Comparison of ENCODE assay signal across 21 cellular contexts in the genomic region with DNA sequence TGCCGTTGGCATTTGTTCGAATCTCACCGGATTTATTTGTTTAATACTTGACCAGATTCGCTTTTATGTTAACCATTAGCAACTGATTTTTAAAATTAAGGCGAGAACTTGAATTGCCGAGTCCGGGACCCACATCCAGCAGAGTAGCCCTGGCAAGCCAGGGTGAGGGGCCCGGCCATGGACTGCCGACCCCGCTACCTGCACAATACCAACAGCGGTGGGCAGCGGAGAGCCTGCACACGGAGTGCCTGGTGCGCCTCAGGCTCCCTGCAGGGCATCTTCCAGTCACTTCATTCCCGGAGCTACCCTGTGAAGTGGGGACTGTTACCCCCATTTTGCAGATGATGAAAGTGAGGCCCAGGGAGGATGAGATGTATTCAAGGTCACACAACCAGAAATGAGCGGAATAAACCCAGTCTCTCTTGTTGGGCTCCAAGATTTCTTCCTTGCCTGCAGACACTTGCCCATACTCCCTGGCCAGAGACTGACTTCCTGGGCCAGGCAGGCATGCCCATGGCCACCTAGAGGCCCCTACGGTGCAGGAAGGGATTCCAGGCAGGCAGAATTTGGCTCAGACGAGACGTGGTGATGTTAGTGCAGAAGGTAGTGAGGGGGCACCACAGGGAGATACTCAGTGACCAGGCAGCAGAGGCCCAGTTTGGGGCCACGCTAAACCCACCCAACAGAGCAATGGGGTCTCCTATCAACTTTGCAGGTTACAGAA. TPM values are rescaled to one million over a fixed set of nuclear protein-coding genes. Genes with fewer than 3 reads are reported as not detected.
DNase-seq lines count a peak whose midpoint lies in the region; TF ChIP-seq lines count a peak whose summit lies in the region.
"Had no signal": no experiment of that assay in that cellular context is flagged by ENCODE, and none has a peak within 500 bp of the region (broad histone marks: within the 10 kb centered on the region; RNA-seq: fewer than 3 reads in every experiment).

No MANE protein-coding gene starts in this region.

- no peak overlapping the region for H3K9ac ChIP-seq in HUES6 (ENCODE audit: low read length)
- no peak overlapping the region for H3K9ac ChIP-seq in Karpas-422 (ENCODE audit: low read length)
- H3K9ac ChIP-seq: BLaER1 treated with 17β-estradiol and CSF1 and Interleukin-3, amounts not matched to agents 10 nM and 100 nM had no signal

- DNase-seq in activated CD4-positive, alpha-beta memory T cell treated with anti-CD3 and anti-CD28 coated beads, Interleukin-2, amount 10 ng/mL, durations not matched to agents 7 days and 5 days, result peak; percentile 7
- no peak for DNase-seq in activated CD4-positive, alpha-beta memory T cell treated with anti-CD3 and anti-CD28 coated beads for 36 hours
- DNase-seq in fibroblast of mammary gland (ENCODE audit: low read depth) (no peak), osteoblast (ENCODE audit: insufficient read length, low spot score, missing footprints) (peak; percentile 79), Karpas-422 (no peak), NCI-H1436 (lab: John Stamatoyannopoulos, UW) (no peak)
- DNase-seq in activated effector memory CD4-positive, alpha-beta T cell treated with anti-CD3 and anti-CD28 coated beads, Interleukin-2, amount 50 U/mL, for 16 hours, result no peak
- DNase-seq: central memory CD4-positive, alpha-beta T cell; DMS 273 treated with DMSO at 0.1 percent for 48 hours; HCEC 1CT; islet precursor cell; KG1; SIG-M5 had no signal

- H3K79me2 ChIP-seq in osteoblast (ENCODE audit: insufficient read depth, low read length), result no peaks in the 10 kb centered on the region
- no peaks in the 10 kb centered on the region for H3K79me2 ChIP-seq in Karpas-422 (ENCODE audit: low read length)

- H3K27me3 Mint-ChIP-seq in activated CD4-positive, alpha-beta memory T cell treated with anti-CD3 and anti-CD28 coated beads, Interleukin-2, amount 10 ng/mL, durations not matched to agents 7 days and 5 days, result peaks cover 43% of the 10 kb centered on the region
- peaks cover 18% of the 10 kb centered on the region for H3K27me3 Mint-ChIP-seq in activated CD4-positive, alpha-beta memory T cell treated with anti-CD3 and anti-CD28 coated beads for 36 hours

- H3K4me3 ChIP-seq in HUES6 (ENCODE audit: low read depth, low read length) (peak overlapping the region; percentile 49; the same call in 1 of the 2 replicates), fibroblast of mammary gland (ENCODE audit: control insufficient read depth, low read depth, low read length) (peak overlapping the region; percentile 34), osteoblast (ENCODE audit: insufficient read depth, low read length) (no peak overlapping the region), Karpas-422 (ENCODE audit: low read length) (no peak overlapping the region)
- H3K4me3 ChIP-seq: A549, adrenal gland had no signal

- CTCF ChIA-PET in activated CD4-positive, alpha-beta memory T cell treated with anti-CD3 and anti-CD28 coated beads, Interleukin-2, amount 10 ng/mL, durations not matched to agents 7 days and 5 days (lab: Charles Lee), result no interaction called here
- CTCF ChIA-PET in activated CD4-positive, alpha-beta memory T cell treated with anti-CD3 and anti-CD28 coated beads for 36 hours (lab: Charles Lee), result no interaction called here

- H3K36me3 ChIP-seq in HUES6 (ENCODE audit: control insufficient read depth, insufficient read depth, low read length) (no peaks in the 10 kb centered on the region), osteoblast (ENCODE audit: insufficient read depth, low read length) (no peaks in the 10 kb centered on the region), Karpas-422 (ENCODE audit: insufficient read depth, low read length) (no peaks in the 10 kb centered on the region)
- H3K36me3 ChIP-seq: adrenal gland; BLaER1 treated with 17β-estradiol and CSF1 and Interleukin-3, amounts not matched to agents 10 nM and 100 nM; tibial nerve had no signal

- H2AFZ ChIP-seq in osteoblast (ENCODE audit: low read length), result no peak overlapping the region
- no peak overlapping the region for H2AFZ ChIP-seq in Karpas-422 (ENCODE audit: low read length)

- H3K27me3 ChIP-seq in HUES6 (ENCODE audit: control insufficient read depth, insufficient read depth, low read length) (peaks cover 69% of the 10 kb centered on the region), osteoblast (ENCODE audit: insufficient read depth, low read length) (no peaks in the 10 kb centered on the region), Karpas-422 (ENCODE audit: low read length) (no peaks in the 10 kb centered on the region)
- H3K27me3 ChIP-seq: adrenal gland had no signal

- POLR2A ChIA-PET in activated CD4-positive, alpha-beta memory T cell treated with anti-CD3 and anti-CD28 coated beads, Interleukin-2, amount 10 ng/mL, durations not matched to agents 7 days and 5 days (lab: Charles Lee), result no interaction called here
- POLR2A ChIA-PET in activated CD4-positive, alpha-beta memory T cell treated with anti-CD3 and anti-CD28 coated beads for 36 hours (lab: Charles Lee), result no interaction called here

- H4K20me1 ChIP-seq in osteoblast (ENCODE audit: insufficient read depth, low read length) (no peaks in the 10 kb centered on the region), Karpas-422 (ENCODE audit: insufficient read depth, low read depth, low read length) (no peaks in the 10 kb centered on the region)

- intact Hi-C loops in activated CD4-positive, alpha-beta memory T cell treated with anti-CD3 and anti-CD28 coated beads for 36 hours (cut with micrococcal nuclease), result no loop called here

- H3K4me1 Mint-ChIP-seq in activated CD4-positive, alpha-beta memory T cell treated with anti-CD3 and anti-CD28 coated beads, Interleukin-2, amount 10 ng/mL, durations not matched to agents 7 days and 5 days, result peaks cover 7% of the 10 kb centered on the region
- peaks cover 6% of the 10 kb centered on the region for H3K4me1 Mint-ChIP-seq in activated CD4-positive, alpha-beta memory T cell treated with anti-CD3 and anti-CD28 coated beads for 36 hours (ENCODE audit: low read depth)

- H3K9me3 ChIP-seq in HUES6 (ENCODE audit: control insufficient read depth, insufficient read depth, low read depth, low read length) (no peaks in the 10 kb centered on the region), osteoblast (ENCODE audit: low read depth, low read length) (no peaks in the 10 kb centered on the region), Karpas-422 (ENCODE audit: low read length) (no peaks in the 10 kb centered on the region)
- H3K9me3 ChIP-seq: A549; adrenal gland; BLaER1 treated with 17β-estradiol and CSF1 and Interleukin-3, amounts not matched to agents 10 nM and 100 nM; tibial nerve had no signal

- H3K27ac ChIP-seq in HUES6 (ENCODE audit: low read depth, low read length) (no peak overlapping the region), osteoblast (ENCODE audit: low read depth, low read length) (peak overlapping the region; percentile 32), Karpas-422 (ENCODE audit: low read length) (no peak overlapping the region)
- H3K27ac ChIP-seq: A549; BLaER1 treated with 17β-estradiol and CSF1 and Interleukin-3, amounts not matched to agents 10 nM and 100 nM; tibial nerve; VCaP had no signal

- no peak overlapping the region for H3K4me3 Mint-ChIP-seq in activated CD4-positive, alpha-beta memory T cell treated with anti-CD3 and anti-CD28 coated beads, Interleukin-2, amount 10 ng/mL, durations not matched to agents 7 days and 5 days
- no peak overlapping the region for H3K4me3 Mint-ChIP-seq in activated CD4-positive, alpha-beta memory T cell treated with anti-CD3 and anti-CD28 coated beads for 36 hours
- H3K4me3 Mint-ChIP-seq: T-helper 1 cell treated with Interleukin-12 subunit alpha and Interleukin-12 subunit beta and Interleukin-4 antibody, amounts not matched to agents 30 μg/mL and 1 μg/mL, for 36 hours had no signal

- H3K36me3 Mint-ChIP-seq in activated CD4-positive, alpha-beta memory T cell treated with anti-CD3 and anti-CD28 coated beads, Interleukin-2, amount 10 ng/mL, durations not matched to agents 7 days and 5 days (ENCODE audit: low read depth), result peaks cover 5% of the 10 kb centered on the region
- H3K36me3 Mint-ChIP-seq in activated CD4-positive, alpha-beta memory T cell treated with anti-CD3 and anti-CD28 coated beads for 36 hours, result no peaks in the 10 kb centered on the region

- H3K9me2 ChIP-seq in Karpas-422 (replicated peaks; ENCODE audit: insufficient read depth, low read length), result no peaks in the 10 kb centered on the region

- no peaks in the 10 kb centered on the region for H3K9me3 Mint-ChIP-seq in activated CD4-positive, alpha-beta memory T cell treated with anti-CD3 and anti-CD28 coated beads, Interleukin-2, amount 10 ng/mL, durations not matched to agents 7 days and 5 days
- no peaks in the 10 kb centered on the region for H3K9me3 Mint-ChIP-seq in activated CD4-positive, alpha-beta memory T cell treated with anti-CD3 and anti-CD28 coated beads for 36 hours
- H3K9me3 Mint-ChIP-seq: activated T-helper 1 cell treated with anti-CD3 and anti-CD28 coated beads, Interleukin-12 subunit alpha, Interleukin-12 subunit beta, Interleukin-2, Interleukin-4 antibody, amounts not matched to agents 30 ng/mL and 10 ng/mL and 1 ng/mL, durations not matched to agents 14 hours and 24 hours and 36 hours; T-helper 1 cell treated with Interleukin-12 subunit alpha and Interleukin-12 subunit beta and Interleukin-4 antibody, amounts not matched to agents 30 μg/mL and 1 μg/mL, for 36 hours had no signal

- peaks cover 5% of the 10 kb centered on the region; the same call in 1 of the 2 replicates for H3K4me1 ChIP-seq in HUES6 (ENCODE audit: control insufficient read depth, insufficient read depth, low read length)
- H3K4me1 ChIP-seq in osteoblast (ENCODE audit: insufficient read depth, low read length), result peaks cover 5% of the 10 kb centered on the region
- no peaks in the 10 kb centered on the region for H3K4me1 ChIP-seq in Karpas-422 (ENCODE audit: low read length)
- H3K4me1 ChIP-seq: adrenal gland had no signal

- H3K4me2 ChIP-seq in osteoblast (ENCODE audit: insufficient read depth, low read length), result peak overlapping the region; percentile 47
- H3K4me2 ChIP-seq in Karpas-422 (ENCODE audit: low read depth, low read length, poor library complexity, severe bottlenecking), result no peak overlapping the region

- H3K27ac Mint-ChIP-seq in activated CD4-positive, alpha-beta memory T cell treated with anti-CD3 and anti-CD28 coated beads, Interleukin-2, amount 10 ng/mL, durations not matched to agents 7 days and 5 days, result no peak overlapping the region
- H3K27ac Mint-ChIP-seq in activated CD4-positive, alpha-beta memory T cell treated with anti-CD3 and anti-CD28 coated beads for 36 hours, result no peak overlapping the region
- H3K27ac Mint-ChIP-seq: activated T-helper 1 cell treated with anti-CD3 and anti-CD28 coated beads, Interleukin-12 subunit alpha, Interleukin-12 subunit beta, Interleukin-2, Interleukin-4 antibody, amounts not matched to agents 30 ng/mL and 10 ng/mL and 1 ng/mL, durations not matched to agents 14 hours and 24 hours and 36 hours; T-helper 1 cell treated with Interleukin-12 subunit alpha and Interleukin-12 subunit beta and Interleukin-4 antibody, amounts not matched to agents 30 μg/mL and 1 μg/mL, for 36 hours had no signal

- TF ChIP-seq CTCF in fibroblast of mammary gland (conservative IDR thresholded peaks at IDR 0.05; ENCODE audit: control insufficient read depth, insufficient read depth, low read depth, low read length) (no peak), osteoblast (IDR thresholded peaks at IDR 0.05; ENCODE audit: extremely low read depth, low read depth, low read length) (no peak)

RNA-seq across cellular contexts. Expression of a gene that starts 2.9 kb away (rescaled TPM):
- 1 to 10 TPM; 7.3 to 8.4 TPM for total RNA-seq in activated CD4-positive, alpha-beta memory T cell treated with anti-CD3 and anti-CD28 coated beads, Interleukin-2, amount 10 ng/mL, durations not matched to agents 7 days and 5 days
- total RNA-seq in activated CD4-positive, alpha-beta memory T cell treated with anti-CD3 and anti-CD28 coated beads for 36 hours, result 10 to 100 TPM; 38.9 to 40.2 TPM
- total RNA-seq in osteoblast, result 5.3 and 5.8 TPM in 2 replicates
- total RNA-seq in Karpas-422 (2014; rRNA removed; shearing (Covaris generic); ENCODE audit: low replicate concordance), result 0.07 TPM in 2 replicates

Comparison
In these comparisons a context has a peak if more than half of its experiments do, and no peak if none do; other contexts are left out.
1. DNase-seq: peak in activated CD4-positive, alpha-beta memory T cell treated with anti-CD3 and anti-CD28 coated beads, Interleukin-2, amount 10 ng/mL, durations not matched to agents 7 days and 5 days (single experiment) and osteoblast (single experiment); none in activated CD4-positive, alpha-beta memory T cell treated with anti-CD3 and anti-CD28 coated beads for 36 hours (single experiment), fibroblast of mammary gland (single experiment), Karpas-422 (single experiment), NCI-H1436 (single experiment) and activated effector memory CD4-positive, alpha-beta T cell treated with anti-CD3 and anti-CD28 coated beads, Interleukin-2, amount 50 U/mL, for 16 hours (single experiment).
2. H3K4me3 ChIP-seq: peak in HUES6 (single experiment) and fibroblast of mammary gland (single experiment); none in osteoblast (single experiment) and Karpas-422 (single experiment).